19 cellular contexts compared by ENCODE assay signal in genomic region chr6:5747379-5747778, GRCh38.
"Had no signal": no experiment of that assay in that cellular context is flagged by ENCODE, and none has a peak within 500 bp of the region (broad histone marks: within the 10 kb centered on the region; RNA-seq: fewer than 3 reads in every experiment).

No MANE protein-coding gene starts in this region.

- H3K4me3 Mint-ChIP-seq: activated CD8-positive, alpha-beta T cell treated with anti-CD3 and anti-CD28 coated beads, Interleukin-2, amount 10 ng/mL, durations not matched to agents 7 days and 5 days; naive B cell had no signal

- H3K4me1 ChIP-seq: spleen, tibial artery had no signal

- ATAC-seq: activated CD8-positive, alpha-beta T cell treated with anti-CD3 and anti-CD28 coated beads, Interleukin-2, amount 10 ng/mL, durations not matched to agents 7 days and 5 days; activated naive CD4-positive, alpha-beta T cell treated with anti-CD3 and anti-CD28 coated beads, Interleukin-2, amount 50 U/mL, for 72 hours had no signal

- H3K27ac ChIP-seq: brain microvascular endothelial cell, coronary artery, esophagus muscularis mucosa, spleen, tibial artery had no signal

- H3K27me3 Mint-ChIP-seq: naive B cell had no signal

- H3K27ac Mint-ChIP-seq: activated CD8-positive, alpha-beta T cell treated with anti-CD3 and anti-CD28 coated beads, Interleukin-2, amount 10 ng/mL, durations not matched to agents 7 days and 5 days had no signal

- H3K27me3 ChIP-seq: brain microvascular endothelial cell, esophagus muscularis mucosa, spleen, tibial artery had no signal

- DNase-seq: activated CD4-positive, alpha-beta T cell treated with anti-CD3 and anti-CD28 coated beads, Interleukin-2, amount 50 U/mL, for 1 hour; activated CD8-positive, alpha-beta T cell treated with anti-CD3 and anti-CD28 coated beads, Interleukin-2, amount 10 ng/mL, durations not matched to agents 7 days and 5 days; activated gamma-delta T cell treated with Interleukin-2 at 50 U/mL for 16 hours; activated T-cell treated with anti-CD3 and anti-CD28 coated beads, Interleukin-2, amount 50 U/mL, for 1 hour; aorta; brain microvascular endothelial cell; central memory CD4-positive, alpha-beta T cell; head of caudate nucleus; naive B cell; posterior cingulate gyrus; retina; spleen; stimulated activated CD4-positive, alpha-beta T cell treated with anti-CD3 and anti-CD28 coated beads, Interleukin-4, amount 100 ng/mL, for 24 hours; stimulated activated naive CD4-positive, alpha-beta T cell treated with Interleukin-2 at 50 U/mL for 16 hours; tibial artery had no signal

- H3K9me3 ChIP-seq: esophagus muscularis mucosa, spleen, tibial artery had no signal

- H3K4me3 ChIP-seq: coronary artery, esophagus muscularis mucosa, lung, spleen, tibial artery had no signal

- H3K36me3 ChIP-seq: brain microvascular endothelial cell, esophagus muscularis mucosa, spleen, tibial artery had no signal
